ENCODE assay signal across 10 cellular contexts in the genomic region with DNA sequence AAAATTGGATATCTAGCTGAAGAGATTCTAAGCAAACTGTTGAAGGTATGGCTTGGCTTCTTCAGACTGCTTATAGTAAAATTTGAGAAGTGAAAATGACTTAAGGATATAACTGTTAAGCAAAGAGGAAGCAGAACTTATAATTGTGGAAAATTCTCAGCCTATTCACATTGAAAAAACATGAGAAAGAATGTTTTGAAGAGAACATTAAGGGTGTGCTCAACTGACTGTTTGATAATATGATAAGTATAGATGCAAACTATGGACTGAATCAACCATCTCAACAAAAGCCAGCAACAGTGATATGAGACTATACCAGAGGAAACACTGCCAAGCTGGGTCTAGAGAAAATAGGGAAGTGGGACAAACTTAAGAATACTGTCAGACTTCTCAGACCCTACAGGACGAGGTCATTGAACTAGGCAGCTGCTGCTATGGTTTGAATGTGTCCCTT.
DNase-seq lines count a peak whose midpoint lies in the region; ATAC-seq lines count a peak whose summit lies in the region.
"Had no signal": no experiment of that assay in that cellular context is flagged by ENCODE, and none has a peak within 500 bp of the region (broad histone marks: within the 10 kb centered on the region; RNA-seq: fewer than 3 reads in every experiment).

No MANE protein-coding gene starts in this region.

- no peaks in the 10 kb centered on the region for H3K9me3 Mint-ChIP-seq in activated CD4-positive, alpha-beta T cell treated with anti-CD3 and anti-CD28 coated beads, Interleukin-2, amount 10 ng/mL, durations not matched to agents 24 days and 14 days

- no peaks in the 10 kb centered on the region for H3K27me3 ChIP-seq in SJCRH30

- H3K4me1 ChIP-seq in SJCRH30, result no peaks in the 10 kb centered on the region; the same call in 1 of the 2 replicates

- peaks cover 6% of the 10 kb centered on the region for H3K4me1 Mint-ChIP-seq in activated CD4-positive, alpha-beta T cell treated with anti-CD3 and anti-CD28 coated beads, Interleukin-2, amount 10 ng/mL, durations not matched to agents 24 days and 14 days

- DNase-seq in germinal center (ENCODE audit: low spot score), result peak; percentile 29
- DNase-seq in activated CD4-positive, alpha-beta T cell treated with anti-CD3 and anti-CD28 coated beads, Interleukin-2, amount 10 ng/mL, durations not matched to agents 24 days and 14 days, result no peak
- no peak for DNase-seq in SJCRH30
- no peak for DNase-seq in activated gamma-delta T cell treated with Interleukin-2 at 50 U/mL for 16 hours
- no peak for DNase-seq in activated CD4-positive, CD25-positive, alpha-beta regulatory T cell (lab: John Stamatoyannopoulos, UW)
- DNase-seq: DMS153, NCI-H526 had no signal

- H3K27ac ChIP-seq in SJCRH30, result no peak overlapping the region

- ATAC-seq in GM18867 (IDR thresholded peaks at IDR 0.05; ENCODE audit: unreplicated experiment), result peak; percentile 86
- ATAC-seq in HG02610 (IDR thresholded peaks at IDR 0.05; ENCODE audit: unreplicated experiment), result peak; percentile 75
- peak; percentile 75 for ATAC-seq in HG03558 (IDR thresholded peaks at IDR 0.05; ENCODE audit: extremely low read depth, unreplicated experiment)

- no peaks in the 10 kb centered on the region for H3K27me3 Mint-ChIP-seq in activated CD4-positive, alpha-beta T cell treated with anti-CD3 and anti-CD28 coated beads, Interleukin-2, amount 10 ng/mL, durations not matched to agents 24 days and 14 days

- H3K36me3 Mint-ChIP-seq in activated CD4-positive, alpha-beta T cell treated with anti-CD3 and anti-CD28 coated beads, Interleukin-2, amount 10 ng/mL, durations not matched to agents 24 days and 14 days (ENCODE audit: low read depth), result no peaks in the 10 kb centered on the region

- no peak overlapping the region for H3K27ac Mint-ChIP-seq in activated CD4-positive, alpha-beta T cell treated with anti-CD3 and anti-CD28 coated beads, Interleukin-2, amount 10 ng/mL, durations not matched to agents 24 days and 14 days

- no peak overlapping the region for H3K4me3 ChIP-seq in SJCRH30

- no peak overlapping the region for H3K4me3 Mint-ChIP-seq in activated CD4-positive, alpha-beta T cell treated with anti-CD3 and anti-CD28 coated beads, Interleukin-2, amount 10 ng/mL, durations not matched to agents 24 days and 14 days

- H3K9me3 ChIP-seq in SJCRH30 (replicated peaks), result peaks cover 2% of the 10 kb centered on the region; the same call in 1 of the 2 replicates

- no peaks in the 10 kb centered on the region for H3K36me3 ChIP-seq in SJCRH30

- intact Hi-C loops in activated CD4-positive, alpha-beta T cell treated with anti-CD3 and anti-CD28 coated beads, Interleukin-2, amount 10 ng/mL, durations not matched to agents 24 days and 14 days (cut with micrococcal nuclease), result no loop called here
